In genomic region chr9:37066139-37066725, GRCh38 we compare ENCODE assay signal across 17 cellular contexts. TPM values are rescaled to one million over a fixed set of nuclear protein-coding genes. Genes with fewer than 3 reads are reported as not detected.
DNase-seq lines count a peak whose midpoint lies in the region; ATAC-seq, FAIRE-seq and TF ChIP-seq lines count a peak whose summit lies in the region.
"Had no signal": no experiment of that assay in that cellular context is flagged by ENCODE, and none has a peak within 500 bp of the region (broad histone marks: within the 10 kb centered on the region; RNA-seq: fewer than 3 reads in every experiment).

No MANE protein-coding gene starts in this region.

- peaks cover 1% of the 10 kb centered on the region for H3K4me1 Mint-ChIP-seq in activated CD8-positive, alpha-beta T cell treated with anti-CD3 and anti-CD28 coated beads, Interleukin-2, amount 10 ng/mL, durations not matched to agents 7 days and 5 days (ENCODE audit: low read depth)

- TF ChIP-seq CTCF in keratinocyte (optimal IDR thresholded peaks at IDR 0.05 in 1 of 3, IDR thresholded peaks at IDR 0.05 in 1 of 3, conservative IDR thresholded peaks at IDR 0.05 in 1 of 3; ENCODE audit: extremely low read depth in 1 of 3, insufficient read depth in 2 of 3, low read length in 3 of 3), result no peak

- peak; percentile 9 for FAIRE-seq in keratinocyte (lab: Jason Lieb, UNC)
- FAIRE-seq: endothelial cell of umbilical vein had no signal

- no peak overlapping the region for H3K9ac ChIP-seq in keratinocyte (ENCODE audit: control insufficient read depth, extremely low read depth, insufficient read depth, low read length)

- CTCF ChIA-PET in activated CD8-positive, alpha-beta T cell treated with anti-CD3 and anti-CD28 coated beads, Interleukin-2, amount 10 ng/mL, durations not matched to agents 7 days and 5 days (lab: Charles Lee), result no interaction called here

- POLR2A ChIA-PET in activated CD8-positive, alpha-beta T cell treated with anti-CD3 and anti-CD28 coated beads, Interleukin-2, amount 10 ng/mL, durations not matched to agents 7 days and 5 days (lab: Charles Lee), result no interaction called here

- H3K4me2 ChIP-seq in keratinocyte (ENCODE audit: control insufficient read depth, extremely low read depth, insufficient read depth, low read depth, low read length), result no peak overlapping the region

- DNase-seq in keratinocyte (ENCODE audit: low read depth, low spot score), result no peak
- DNase-seq in NCI-H1417 (lab: John Stamatoyannopoulos, UW), result no peak
- no peak for DNase-seq in stimulated activated CD8-positive, alpha-beta memory T cell treated with anti-CD3 and anti-CD28 coated beads, Interleukin-4, amount 100 ng/mL, for 48 hours
- DNase-seq in activated CD8-positive, alpha-beta T cell treated with anti-CD3 and anti-CD28 coated beads, Interleukin-2, amount 10 ng/mL, durations not matched to agents 7 days and 5 days, result no peak
- DNase-seq: activated CD4-positive, alpha-beta T cell treated with anti-CD3 and anti-CD28 coated beads, Interleukin-2, amount 50 U/mL, for 48 hours; activated gamma-delta T cell treated with Interleukin-2 at 50 U/mL for 16 hours; heart right ventricle; T-helper 2 cell had no signal

- dilution Hi-C loops in keratinocyte (cut with MboI; ENCODE audit: extremely low pct_ligation_motif_present, low sequenced_read_pairs), result no loop called here

- H3K4me1 ChIP-seq in keratinocyte (ENCODE audit: control insufficient read depth, extremely low read depth, insufficient read depth, low read length), result no peaks in the 10 kb centered on the region
- H3K4me1 ChIP-seq: heart right ventricle had no signal

- H3K36me3 Mint-ChIP-seq in activated CD8-positive, alpha-beta T cell treated with anti-CD3 and anti-CD28 coated beads, Interleukin-2, amount 10 ng/mL, durations not matched to agents 7 days and 5 days (ENCODE audit: low read depth), result no peaks in the 10 kb centered on the region

- H3K9me3 ChIP-seq in keratinocyte (ENCODE audit: control insufficient read depth, low read depth, low read length), result no peaks in the 10 kb centered on the region
- H3K9me3 ChIP-seq: heart right ventricle had no signal

- H3K27ac ChIP-seq in keratinocyte (ENCODE audit: control insufficient read depth, insufficient read depth, low read length), result no peak overlapping the region
- H3K27ac ChIP-seq: C4-2B, heart right ventricle had no signal

- H3K79me2 ChIP-seq in keratinocyte (ENCODE audit: control insufficient read depth, insufficient read depth, low read length), result no peaks in the 10 kb centered on the region

- no peak overlapping the region for H3K4me3 ChIP-seq in keratinocyte (ENCODE audit: control insufficient read depth in 2 of 3, extremely low read depth in 1 of 3, insufficient read depth in 2 of 3, low read depth in 1 of 3, low read length in 3 of 3)
- H3K4me3 ChIP-seq: heart right ventricle had no signal

- H3K27me3 Mint-ChIP-seq in activated CD8-positive, alpha-beta T cell treated with anti-CD3 and anti-CD28 coated beads, Interleukin-2, amount 10 ng/mL, durations not matched to agents 7 days and 5 days (ENCODE audit: low read depth), result peaks cover 45% of the 10 kb centered on the region

- H3K27ac Mint-ChIP-seq in activated CD8-positive, alpha-beta T cell treated with anti-CD3 and anti-CD28 coated beads, Interleukin-2, amount 10 ng/mL, durations not matched to agents 7 days and 5 days, result no peak overlapping the region

- H3K4me3 Mint-ChIP-seq in activated CD8-positive, alpha-beta T cell treated with anti-CD3 and anti-CD28 coated beads, Interleukin-2, amount 10 ng/mL, durations not matched to agents 7 days and 5 days, result no peak overlapping the region

- no peaks in the 10 kb centered on the region for H3K9me1 ChIP-seq in keratinocyte (ENCODE audit: control insufficient read depth, extremely low read depth, insufficient read depth, low read length)

- peak; percentile 77 for ATAC-seq in GM18517 (IDR thresholded peaks at IDR 0.05; ENCODE audit: unreplicated experiment)
- ATAC-seq in GM21528 (IDR thresholded peaks at IDR 0.05; ENCODE audit: low FRiP score, unreplicated experiment), result peak; percentile 73
- ATAC-seq in HG03354 (IDR thresholded peaks at IDR 0.05; ENCODE audit: poor library complexity, severe bottlenecking, unreplicated experiment), result peak; percentile 85
- ATAC-seq in HG02938 (IDR thresholded peaks at IDR 0.05; ENCODE audit: unreplicated experiment), result no peak
- no peak for ATAC-seq in activated CD8-positive, alpha-beta T cell treated with anti-CD3 and anti-CD28 coated beads, Interleukin-2, amount 10 ng/mL, durations not matched to agents 7 days and 5 days
- ATAC-seq: heart right ventricle, left lobe of liver had no signal

- no peaks in the 10 kb centered on the region for H3K36me3 ChIP-seq in keratinocyte (ENCODE audit: control insufficient read depth in 2 of 2, extremely low read depth in 1 of 2, insufficient read depth in 2 of 2, low read length in 2 of 2)
- H3K36me3 ChIP-seq: heart right ventricle had no signal

- H4K20me1 ChIP-seq in keratinocyte (ENCODE audit: control insufficient read depth, extremely low read depth, insufficient read depth, low read length), result no peaks in the 10 kb centered on the region

- H3K27me3 ChIP-seq in keratinocyte (ENCODE audit: control insufficient read depth, extremely low read depth, insufficient read depth, low read length), result peaks cover 13% of the 10 kb centered on the region

- H2AFZ ChIP-seq in keratinocyte (ENCODE audit: control insufficient read depth, low read length), result no peak overlapping the region

- H3K9me3 Mint-ChIP-seq in activated CD8-positive, alpha-beta T cell treated with anti-CD3 and anti-CD28 coated beads, Interleukin-2, amount 10 ng/mL, durations not matched to agents 7 days and 5 days (ENCODE audit: insufficient read depth), result no peaks in the 10 kb centered on the region

RNA-seq across cellular contexts. Expression of gene PAX5, which starts 32.2 kb away (rescaled TPM):
- polyA plus RNA-seq in keratinocyte, result not detected in 3 replicates
- not detected for polyA plus RNA-seq in keratinocyte (2011; ENCODE audit: low read depth)
- polyA plus RNA-seq in keratinocyte (2011; cell fraction: cytosol; rRNA removed), result not detected in 2 replicates
- polyA plus RNA-seq in keratinocyte (2011; cell fraction: nucleus; rRNA removed), result not detected in 2 replicates
- not detected in 2 replicates for polyA plus RNA-seq in keratinocyte (2012; ENCODE audit: low replicate concordance)
- polyA minus RNA-seq in keratinocyte, result not detected in 3 replicates
- not detected for polyA minus RNA-seq in keratinocyte (2011; cell fraction: cytosol; rRNA and poly(A)+ RNA removed)
- polyA minus RNA-seq in keratinocyte (2011; cell fraction: nucleus; rRNA and poly(A)+ RNA removed), result not detected in 2 replicates
- total RNA-seq in activated CD8-positive, alpha-beta T cell treated with anti-CD3 and anti-CD28 coated beads, Interleukin-2, amount 10 ng/mL, durations not matched to agents 7 days and 5 days, result under 1 TPM; 0.34 to 0.45 TPM
- total RNA-seq: endothelial cell of umbilical vein, G401 had no signal
- polyA plus RNA-seq: endothelial cell of umbilical vein, neural cell had no signal

RNA-seq across cellular contexts. Expression of gene ZCCHC7, which starts 54.1 kb away (rescaled TPM):
- polyA plus RNA-seq in keratinocyte, result 11.9 to 17.1 TPM (median 16.5 TPM) in 3 replicates
- polyA plus RNA-seq in keratinocyte (2011; ENCODE audit: low read depth), result 25.4 TPM
- polyA plus RNA-seq in keratinocyte (2011; cell fraction: cytosol; rRNA removed), result 11.5 and 17.9 TPM in 2 replicates
- 18.5 and 22.0 TPM in 2 replicates for polyA plus RNA-seq in keratinocyte (2011; cell fraction: nucleus; rRNA removed)
- polyA plus RNA-seq in keratinocyte (2012; ENCODE audit: low replicate concordance), result 9.0 and 14.8 TPM in 2 replicates
- polyA minus RNA-seq in keratinocyte, result 13.2 to 27.6 TPM (median 19.9 TPM) in 3 replicates
- polyA minus RNA-seq in keratinocyte (2011; cell fraction: cytosol; rRNA and poly(A)+ RNA removed), result 17.8 TPM
- polyA minus RNA-seq in keratinocyte (2011; cell fraction: nucleus; rRNA and poly(A)+ RNA removed), result 10.0 and 21.3 TPM in 2 replicates
- total RNA-seq in activated CD8-positive, alpha-beta T cell treated with anti-CD3 and anti-CD28 coated beads, Interleukin-2, amount 10 ng/mL, durations not matched to agents 7 days and 5 days, result 10 to 100 TPM; 22.3 to 24.5 TPM

Comparison
In these comparisons a context has a peak if more than half of its experiments do, and no peak if none do; other contexts are left out.
1. ATAC-seq: peak in GM18517 (single experiment), GM21528 (single experiment) and HG03354 (single experiment); none in HG02938 (single experiment) and activated CD8-positive, alpha-beta T cell treated with anti-CD3 and anti-CD28 coated beads, Interleukin-2, amount 10 ng/mL, durations not matched to agents 7 days and 5 days (single experiment).